In genomic region chr13:79905018-79905417, GRCh38 we compare ENCODE assay signal across 16 cellular contexts.
DNase-seq lines count a peak whose midpoint lies in the region; TF ChIP-seq lines count a peak whose summit lies in the region.
"Had no signal": no experiment of that assay in that cellular context is flagged by ENCODE, and none has a peak within 500 bp of the region (broad histone marks: within the 10 kb centered on the region; RNA-seq: fewer than 3 reads in every experiment).

No MANE protein-coding gene starts in this region.

- H3K9me3 Mint-ChIP-seq in neural progenitor cell = peaks cover 13% of the 10 kb centered on the region
- H3K9me3 Mint-ChIP-seq: CD8-positive, alpha-beta T cell had no signal

- no peak overlapping the region for H3K27ac ChIP-seq in HEK293 (ENCODE audit: extremely low read depth, low read depth, low read length)
- peak overlapping the region; percentile 48 for H3K27ac ChIP-seq in SJCRH30
- H3K27ac ChIP-seq in neural progenitor cell = no peak overlapping the region
- H3K27ac ChIP-seq: BLaER1 treated with 17β-estradiol and CSF1 and Interleukin-3, amounts not matched to agents 10 nM and 100 nM had no signal

- TF ChIP-seq CTCF in HEK293 (tag by site-specific recombination; IDR thresholded peaks at IDR 0.05) (no peak), neural progenitor cell (IDR thresholded peaks at IDR 0.05) (no peak)

- H3K27ac Mint-ChIP-seq in neural progenitor cell = peak overlapping the region; percentile 43
- H3K27ac Mint-ChIP-seq: B cell; CD8-positive, alpha-beta T cell had no signal

- H3K4me1 Mint-ChIP-seq in neural progenitor cell = peaks cover 24% of the 10 kb centered on the region
- H3K4me1 Mint-ChIP-seq: B cell had no signal

- DNase-seq in SJCRH30 (no peak), neural progenitor cell (ENCODE audit: low spot score) (no peak), superior temporal gyrus (ENCODE audit: extremely low spot score) (peak; percentile 11), SW480 (ENCODE audit: low spot score) (no peak), T1000 (lab: John Stamatoyannopoulos, UW) (no peak), activated gamma-delta T cell treated with Interleukin-2 at 50 U/mL for 16 hours (no peak)
- DNase-seq: Calu3; CD8-positive, alpha-beta T cell; DMS79 treated with DMSO at 0.1 percent for 48 hours; GF-D8; GOT3; H7 had no signal

- H3F3A ChIP-seq in neural progenitor cell (ENCODE audit: low read depth) = no peaks in the 10 kb centered on the region

- no peaks in the 10 kb centered on the region for H3K36me3 Mint-ChIP-seq in neural progenitor cell
- H3K36me3 Mint-ChIP-seq: CD8-positive, alpha-beta T cell had no signal

- H3K27me3 Mint-ChIP-seq in neural progenitor cell (ENCODE audit: insufficient read depth, low read depth) = no peaks in the 10 kb centered on the region
- H3K27me3 Mint-ChIP-seq: B cell had no signal

- H3K9me3 ChIP-seq in HEK293 (ENCODE audit: control insufficient read depth, insufficient read depth, low read depth, low read length) (no peaks in the 10 kb centered on the region), SJCRH30 (replicated peaks) (no peaks in the 10 kb centered on the region), neural progenitor cell (ENCODE audit: low read depth) (no peaks in the 10 kb centered on the region)

- no peak overlapping the region for H3K4me2 ChIP-seq in neural progenitor cell
- H3K4me2 ChIP-seq: BLaER1 treated with 17β-estradiol and CSF1 and Interleukin-3, amounts not matched to agents 10 nM and 100 nM had no signal

- H3K4me1 ChIP-seq in HEK293 (ENCODE audit: control insufficient read depth, insufficient read depth, low read length) (no peaks in the 10 kb centered on the region), SJCRH30 (peaks cover 29% of the 10 kb centered on the region), neural progenitor cell (no peaks in the 10 kb centered on the region)

- H3K4me3 Mint-ChIP-seq in neural progenitor cell = no peak overlapping the region
- H3K4me3 Mint-ChIP-seq: B cell; CD8-positive, alpha-beta T cell had no signal

- POLR2A ChIA-PET in HEK293 (lab: Yijun Ruan, JAX) = no interaction called here

- no peak overlapping the region for H3K4me3 ChIP-seq in HEK293 (ENCODE audit: low read depth, low read length)
- H3K4me3 ChIP-seq in SJCRH30 = no peak overlapping the region
- no peak overlapping the region for H3K4me3 ChIP-seq in neural progenitor cell
- H3K4me3 ChIP-seq: BLaER1 treated with 17β-estradiol and CSF1 and Interleukin-3, amounts not matched to agents 10 nM and 100 nM; GM12878 had no signal

- H3K79me2 ChIP-seq in neural progenitor cell (ENCODE audit: low read depth) = no peaks in the 10 kb centered on the region

- no peak overlapping the region for H3K9ac ChIP-seq in neural progenitor cell
- H3K9ac ChIP-seq: BLaER1 treated with 17β-estradiol and CSF1 and Interleukin-3, amounts not matched to agents 10 nM and 100 nM had no signal

- H4K20me1 ChIP-seq in neural progenitor cell (ENCODE audit: low read depth) = no peaks in the 10 kb centered on the region
- H4K20me1 ChIP-seq: BLaER1 treated with 17β-estradiol and CSF1 and Interleukin-3, amounts not matched to agents 10 nM and 100 nM had no signal

- no peak overlapping the region for H2AFZ ChIP-seq in neural progenitor cell (replicated peaks)

- H3K36me3 ChIP-seq in HEK293 (ENCODE audit: control insufficient read depth in 2 of 2, insufficient read depth in 1 of 2, low read length in 2 of 2) = no peaks in the 10 kb centered on the region
- no peaks in the 10 kb centered on the region for H3K36me3 ChIP-seq in SJCRH30
- no peaks in the 10 kb centered on the region for H3K36me3 ChIP-seq in neural progenitor cell
- H3K36me3 ChIP-seq: BLaER1 treated with 17β-estradiol and CSF1 and Interleukin-3, amounts not matched to agents 10 nM and 100 nM had no signal

- no peaks in the 10 kb centered on the region for H3K27me3 ChIP-seq in SJCRH30
- H3K27me3 ChIP-seq in neural progenitor cell = no peaks in the 10 kb centered on the region
- H3K27me3 ChIP-seq: BLaER1 treated with 17β-estradiol and CSF1 and Interleukin-3, amounts not matched to agents 10 nM and 100 nM had no signal

- CTCF ChIA-PET in HEK293 (lab: Yijun Ruan, JAX) = interaction anchor here (1.1 kb wide), 1 partner anchor 437 kb away, joined by 3 read pairs; no protein-coding TSS in a partner anchor

TF ChIP-seq in HEK293, 187 proteins besides CTCF, POLR2A, EP300 and RAD21 (continues in another document):
- TF ChIP-seq ZNF785 (tag by site-specific recombination; IDR thresholded peaks at IDR 0.05) (no peak), ZNF157 (tag by site-specific recombination; IDR thresholded peaks at IDR 0.05) (no peak), ZNF701 (tag by site-specific recombination; IDR thresholded peaks at IDR 0.05) (no peak), TRIM28 (IDR thresholded peaks at IDR 0.05; ENCODE audit: borderline replicate concordance, low read length) (peak; percentile 79; the same call in 1 of the 2 replicates), ZNF530 (tag by site-specific recombination; IDR thresholded peaks at IDR 0.05; ENCODE audit: low read depth) (no peak), ZNF148 (tag by site-specific recombination; IDR thresholded peaks at IDR 0.05; ENCODE audit: borderline replicate concordance) (no peak), ZSCAN23 (tag by site-specific recombination; IDR thresholded peaks at IDR 0.05) (no peak), MZF1 (tag by site-specific recombination; IDR thresholded peaks at IDR 0.05; ENCODE audit: borderline replicate concordance) (peak; percentile 74; the same call in 1 of the 2 replicates), ZBTB8A (tag by site-specific recombination; IDR thresholded peaks at IDR 0.05) (no peak), ZNF677 (tag by site-specific recombination; IDR thresholded peaks at IDR 0.05) (no peak), SCRT2 (tag by site-specific recombination; IDR thresholded peaks at IDR 0.05) (peak; percentile 80; the same call in 1 of the 2 replicates), ZNF768 (tag by site-specific recombination; IDR thresholded peaks at IDR 0.05) (no peak), ZBTB26 (tag by site-specific recombination; optimal IDR thresholded peaks at IDR 0.05) (no peak), SCRT1 (tag by site-specific recombination; IDR thresholded peaks at IDR 0.05; ENCODE audit: borderline replicate concordance) (0 out of 2 replicates have a peak, but pooled peaks have one; percentile 32), INSM2 (tag by site-specific recombination; IDR thresholded peaks at IDR 0.05) (no peak), ZFP37 (tag by site-specific recombination; IDR thresholded peaks at IDR 0.05) (no peak), ZNF211 (tag by site-specific recombination; IDR thresholded peaks at IDR 0.05; ENCODE audit: low read depth) (no peak), ZNF510 (tag by site-specific recombination; IDR thresholded peaks at IDR 0.05; ENCODE audit: insufficient replicate concordance) (no peak)
